In genomic region chr11:33942954-33943353, GRCh38 we compare ENCODE assay signal across 8 cellular contexts. TPM values are rescaled to one million over a fixed set of nuclear protein-coding genes. Genes with fewer than 3 reads are reported as not detected.
DNase-seq lines count a peak whose midpoint lies in the region; ATAC-seq and TF ChIP-seq lines count a peak whose summit lies in the region.

No MANE protein-coding gene starts in this region.

- peaks cover 12% of the 10 kb centered on the region; the same call in 1 of the 2 replicates for H3F3A ChIP-seq in GM23248 (ENCODE audit: insufficient read depth)

- peak overlapping the region; percentile 18; the same call in 1 of the 2 replicates for H3K27ac ChIP-seq in GM23248
- H3K27ac ChIP-seq in RWPE1 = peak overlapping the region; percentile 52

- 0 to 1% methylated on average over 4 of the region's 4 CpGs for WGBS in GM23248 (ENCODE audit: low coverage in 1 of 2, low lambda C conversion rate in 2 of 2, missing lambda C conversion rate in 2 of 2), 2 experiments

- no peak overlapping the region for H3K4me3 ChIP-seq in GM23248

- no peak overlapping the region for H2AFZ ChIP-seq in GM23248

- H3K36me3 ChIP-seq in GM23248 (ENCODE audit: low read depth) = no peaks in the 10 kb centered on the region

- no peaks in the 10 kb centered on the region for H3K79me2 ChIP-seq in GM23248 (ENCODE audit: insufficient read depth)

- no peaks in the 10 kb centered on the region for H3K9me2 ChIP-seq in GM23248 (ENCODE audit: insufficient read depth)

- H3K9me3 ChIP-seq in GM23248 (ENCODE audit: low read depth) = no peaks in the 10 kb centered on the region

- CTCF ChIA-PET in RWPE1 (lab: Yijun Ruan, JAX) = interaction anchor here (0.5 to 0.6 kb wide), 2 partner anchors 38 to 261 kb away, joined by 3 to 5 read pairs; no protein-coding TSS in a partner anchor

- ATAC-seq in GM19324 (IDR thresholded peaks at IDR 0.05; ENCODE audit: low FRiP score, unreplicated experiment) = no peak

- DNase-seq in Daoy (ENCODE audit: low read depth) (peak; percentile 76), GM23248 (peak; percentile 94), RWPE1 (ENCODE audit: low spot score) (peak; percentile 26), iris pigment epithelial cell (ENCODE audit: low read depth) (peak; percentile 86), SKM-1 treated with dmso at 0.1 percent for 144 hours (lab: John Stamatoyannopoulos, UW; ENCODE audit: unreplicated experiment) (no peak), MV-4-11 (lab: John Stamatoyannopoulos, UW) (no peak), DMS153 treated with DMSO at 0.1 percent for 48 hours (lab: John Stamatoyannopoulos, UW; ENCODE audit: unreplicated experiment) (no peak)

- H3K27me3 ChIP-seq in GM23248 (replicated peaks; ENCODE audit: insufficient read depth) = no peaks in the 10 kb centered on the region

- H4K20me1 ChIP-seq in GM23248 (ENCODE audit: insufficient read depth) = no peaks in the 10 kb centered on the region

- peaks cover 22% of the 10 kb centered on the region for H3K4me1 ChIP-seq in GM23248 (ENCODE audit: insufficient read depth)

- TF ChIP-seq CTCF in RWPE1 (conservative IDR thresholded peaks at IDR 0.05; ENCODE audit: low read depth) = no peak

- H3K9ac ChIP-seq in GM23248 = peak overlapping the region; percentile 20; the same call in 1 of the 2 replicates

- POLR2A ChIA-PET in RWPE1 (lab: Yijun Ruan, JAX; ENCODE audit: low non-redundant PET) = no interaction called here

- peak overlapping the region; percentile 61 for H3K4me2 ChIP-seq in GM23248 (ENCODE audit: unreplicated experiment)

- in situ Hi-C loops in GM23248 (cut with MboI) = no loop called here

RNA-seq across cellular contexts. Expression of gene LMO2, which starts 51.1 kb away (rescaled TPM):
- 2.0 and 6.0 TPM in 2 replicates for total RNA-seq in Daoy (2014; rRNA removed; shearing (Covaris generic))
- 0.25 TPM in 1 of 2 replicates, not detected in the other for total RNA-seq in GM23248 (2014; rRNA removed; shearing (Covaris generic))
- not detected in 2 replicates for polyA plus RNA-seq in GM23248 (2016; fragmentation: Nextera tagmentation; extraction: Ambion mirVana)

Comparison
In these comparisons a context has a peak if more than half of its experiments do, and no peak if none do; other contexts are left out.
1. DNase-seq: peak in Daoy (single experiment), GM23248 (single experiment), RWPE1 (single experiment) and iris pigment epithelial cell (single experiment); none in SKM-1 treated with dmso at 0.1 percent for 144 hours (single experiment), MV-4-11 (single experiment) and DMS153 treated with DMSO at 0.1 percent for 48 hours (single experiment).